In the genomic region with DNA sequence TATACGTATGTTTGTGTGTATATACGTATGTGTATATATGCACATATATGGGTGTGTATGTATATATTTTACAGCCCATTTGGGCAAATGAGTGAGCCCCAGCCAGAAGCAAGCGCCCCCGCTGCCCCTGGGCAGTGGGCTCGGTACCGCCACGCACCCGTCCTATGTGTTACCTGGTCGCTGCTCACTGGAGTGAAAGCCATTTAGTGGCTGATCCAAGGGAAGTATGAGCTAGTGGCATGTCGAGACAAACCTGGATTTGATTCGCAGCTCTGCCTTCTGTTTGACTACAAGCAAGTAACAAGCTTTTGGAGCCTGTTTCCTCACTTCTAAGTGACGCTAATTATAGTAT, we compare ENCODE assay signal across 8 cellular contexts. TPM values are rescaled to one million over a fixed set of nuclear protein-coding genes. Genes with fewer than 3 reads are reported as not detected.
A peak's percentile ranks its signal among the peaks of the same experiment; 100 is the strongest.
DNase-seq lines count a peak whose midpoint lies in the region; ATAC-seq and TF ChIP-seq lines count a peak whose summit lies in the region.

No MANE protein-coding gene starts in this region.

- no peaks in the 10 kb centered on the region; the same call in 1 of the 2 replicates for H3K4me1 ChIP-seq in GM23338 (ENCODE audit: insufficient read depth)

- H3K79me2 ChIP-seq in GM23338 (replicated peaks; ENCODE audit: insufficient read depth) = no peaks in the 10 kb centered on the region

- H4K20me1 ChIP-seq in GM23338 (replicated peaks; ENCODE audit: insufficient read depth) = no peaks in the 10 kb centered on the region; the same call in 1 of the 2 replicates

- H3K4me3 ChIP-seq in GM23338 (peak overlapping the region; percentile 62), WI38 (ENCODE audit: low read depth, low read length) (peak overlapping the region; percentile 70), foreskin fibroblast (ENCODE audit: low read depth in 1 of 2, low read length in 2 of 2) (peak overlapping the region; percentile 51 to 62), skeletal muscle cell (ENCODE audit: low read depth, low read length) (peak overlapping the region; percentile 54)

- ATAC-seq in GM23338 (peak; percentile 32), HG03457 (IDR thresholded peaks at IDR 0.05; ENCODE audit: unreplicated experiment) (no peak)

- peaks cover 10% of the 10 kb centered on the region for H3F3A ChIP-seq in GM23338 (replicated peaks; ENCODE audit: low read depth)

- H3K27me3 Mint-ChIP-seq in GM23338 (ENCODE audit: insufficient read depth, low read depth, poor library complexity) = peaks cover 43% of the 10 kb centered on the region

- TF ChIP-seq CTCF in GM23338 (conservative IDR thresholded peaks at IDR 0.05; ENCODE audit: low read depth in 2 of 2) (no peak), WI38 (IDR thresholded peaks at IDR 0.05; ENCODE audit: low read depth, low read length) (no peak), foreskin fibroblast (IDR thresholded peaks at IDR 0.05; ENCODE audit: low read depth, low read length) (no peak)

- peak overlapping the region; percentile 97 for H2AFZ ChIP-seq in GM23338

- peak overlapping the region; percentile 74 for H3K4me3 Mint-ChIP-seq in GM23338

- peak overlapping the region; percentile 90 for H3K4me2 ChIP-seq in GM23338

- no peaks in the 10 kb centered on the region for H3K36me3 ChIP-seq in GM23338 (ENCODE audit: insufficient read depth)

- peaks cover 65% of the 10 kb centered on the region for H3K27me3 ChIP-seq in GM23338 (ENCODE audit: insufficient read depth)

- peak; percentile 41 for DNase-seq in GM23338 (ENCODE audit: low spot score)
- no peak for DNase-seq in foreskin fibroblast
- DNase-seq in skeletal muscle cell (ENCODE audit: low read depth) = no peak
- no peak for DNase-seq in NCI-H128 (lab: John Stamatoyannopoulos, UW; ENCODE audit: unreplicated experiment)
- no peak for DNase-seq in NCI-H69 (lab: John Stamatoyannopoulos, UW)
- DNase-seq in COLO829 (ENCODE audit: low spot score) = no peak

- H3K9me2 ChIP-seq in GM23338 (ENCODE audit: insufficient read depth) = no peaks in the 10 kb centered on the region; the same call in 1 of the 2 replicates

- H3K4me1 Mint-ChIP-seq in GM23338 = peaks cover 11% of the 10 kb centered on the region; the same call in 2 of the 3 replicates

- H3K36me3 Mint-ChIP-seq in GM23338 (ENCODE audit: low read depth) = peaks cover 23% of the 10 kb centered on the region

- no peak overlapping the region for H3K27ac Mint-ChIP-seq in GM23338

- H3K27ac ChIP-seq in GM23338 (ENCODE audit: low read depth) = no peak overlapping the region

- peaks cover 25% of the 10 kb centered on the region for H3K9me3 Mint-ChIP-seq in GM23338

TF ChIP-seq in GM23338, 12 proteins besides CTCF, POLR2A, EP300 and RAD21:
- peak; percentile 20 for TF ChIP-seq EZH2 (IDR thresholded peaks at IDR 0.05; ENCODE audit: low read depth, unreplicated experiment)
- TF ChIP-seq EZH2phosphoT487 (IDR thresholded peaks at IDR 0.05; ENCODE audit: unreplicated experiment) = no peak
- TF ChIP-seq, protein P1, sequence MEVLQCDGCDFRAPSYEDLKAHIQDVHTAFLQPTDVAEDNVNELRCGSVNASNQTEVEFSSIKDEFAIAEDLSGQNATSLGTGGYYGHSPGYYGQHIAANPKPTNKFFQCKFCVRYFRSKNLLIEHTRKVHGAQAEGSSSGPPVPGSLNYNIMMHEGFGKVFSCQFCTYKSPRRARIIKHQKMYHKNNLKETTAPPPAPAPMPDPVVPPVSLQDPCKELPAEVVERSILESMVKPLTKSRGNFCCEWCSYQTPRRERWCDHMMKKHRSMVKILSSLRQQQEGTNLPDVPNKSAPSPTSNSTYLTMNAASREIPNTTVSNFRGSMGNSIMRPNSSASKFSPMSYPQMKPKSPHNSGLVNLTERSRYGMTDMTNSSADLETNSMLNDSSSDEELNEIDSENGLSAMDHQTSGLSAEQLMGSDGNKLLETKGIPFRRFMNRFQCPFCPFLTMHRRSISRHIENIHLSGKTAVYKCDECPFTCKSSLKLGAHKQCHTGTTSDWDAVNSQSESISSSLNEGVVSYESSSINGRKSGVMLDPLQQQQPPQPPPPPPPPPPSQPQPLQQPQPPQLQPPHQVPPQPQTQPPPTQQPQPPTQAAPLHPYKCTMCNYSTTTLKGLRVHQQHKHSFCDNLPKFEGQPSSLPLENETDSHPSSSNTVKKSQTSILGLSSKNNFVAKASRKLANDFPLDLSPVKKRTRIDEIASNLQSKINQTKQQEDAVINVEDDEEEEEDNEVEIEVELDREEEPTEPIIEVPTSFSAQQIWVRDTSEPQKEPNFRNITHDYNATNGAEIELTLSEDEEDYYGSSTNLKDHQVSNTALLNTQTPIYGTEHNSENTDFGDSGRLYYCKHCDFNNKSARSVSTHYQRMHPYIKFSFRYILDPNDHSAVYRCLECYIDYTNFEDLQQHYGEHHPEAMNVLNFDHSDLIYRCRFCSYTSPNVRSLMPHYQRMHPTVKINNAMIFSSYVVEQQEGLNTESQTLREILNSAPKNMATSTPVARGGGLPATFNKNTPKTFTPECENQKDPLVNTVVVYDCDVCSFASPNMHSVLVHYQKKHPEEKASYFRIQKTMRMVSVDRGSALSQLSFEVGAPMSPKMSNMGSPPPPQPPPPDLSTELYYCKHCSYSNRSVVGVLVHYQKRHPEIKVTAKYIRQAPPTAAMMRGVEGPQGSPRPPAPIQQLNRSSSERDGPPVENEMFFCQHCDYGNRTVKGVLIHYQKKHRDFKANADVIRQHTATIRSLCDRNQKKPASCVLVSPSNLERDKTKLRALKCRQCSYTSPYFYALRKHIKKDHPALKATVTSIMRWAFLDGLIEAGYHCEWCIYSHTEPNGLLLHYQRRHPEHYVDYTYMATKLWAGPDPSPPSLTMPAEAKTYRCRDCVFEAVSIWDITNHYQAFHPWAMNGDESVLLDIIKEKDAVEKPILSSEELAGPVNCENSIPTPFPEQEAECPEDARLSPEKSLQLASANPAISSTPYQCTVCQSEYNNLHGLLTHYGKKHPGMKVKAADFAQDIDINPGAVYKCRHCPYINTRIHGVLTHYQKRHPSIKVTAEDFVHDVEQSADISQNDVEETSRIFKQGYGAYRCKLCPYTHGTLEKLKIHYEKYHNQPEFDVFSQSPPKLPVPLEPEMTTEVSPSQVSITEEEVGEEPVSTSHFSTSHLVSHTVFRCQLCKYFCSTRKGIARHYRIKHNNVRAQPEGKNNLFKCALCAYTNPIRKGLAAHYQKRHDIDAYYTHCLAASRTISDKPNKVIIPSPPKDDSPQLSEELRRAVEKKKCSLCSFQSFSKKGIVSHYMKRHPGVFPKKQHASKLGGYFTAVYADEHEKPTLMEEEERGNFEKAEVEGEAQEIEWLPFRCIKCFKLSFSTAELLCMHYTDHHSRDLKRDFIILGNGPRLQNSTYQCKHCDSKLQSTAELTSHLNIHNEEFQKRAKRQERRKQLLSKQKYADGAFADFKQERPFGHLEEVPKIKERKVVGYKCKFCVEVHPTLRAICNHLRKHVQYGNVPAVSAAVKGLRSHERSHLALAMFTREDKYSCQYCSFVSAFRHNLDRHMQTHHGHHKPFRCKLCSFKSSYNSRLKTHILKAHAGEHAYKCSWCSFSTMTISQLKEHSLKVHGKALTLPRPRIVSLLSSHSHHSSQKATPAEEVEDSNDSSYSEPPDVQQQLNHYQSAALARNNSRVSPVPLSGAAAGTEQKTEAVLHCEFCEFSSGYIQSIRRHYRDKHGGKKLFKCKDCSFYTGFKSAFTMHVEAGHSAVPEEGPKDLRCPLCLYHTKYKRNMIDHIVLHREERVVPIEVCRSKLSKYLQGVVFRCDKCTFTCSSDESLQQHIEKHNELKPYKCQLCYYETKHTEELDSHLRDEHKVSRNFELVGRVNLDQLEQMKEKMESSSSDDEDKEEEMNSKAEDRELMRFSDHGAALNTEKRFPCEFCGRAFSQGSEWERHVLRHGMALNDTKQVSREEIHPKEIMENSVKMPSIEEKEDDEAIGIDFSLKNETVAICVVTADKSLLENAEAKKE (CRISPR knock-in tag; IDR thresholded peaks at IDR 0.05) = no peak
- no peak for TF ChIP-seq STAT1 (IDR thresholded peaks at IDR 0.05; ENCODE audit: unreplicated experiment)
TF ChIP-seq in GM23338: peak in this region for 1.

RNA-seq across cellular contexts. Expression of a gene that starts 35.8 kb away (rescaled TPM):
- total RNA-seq in GM23338 (2014; rRNA removed; shearing (Covaris generic)) = 15.8 and 19.5 TPM in 2 replicates
- 7.9 and 8.0 TPM in 2 replicates for polyA plus RNA-seq in GM23338 (2016; fragmentation: Nextera tagmentation; extraction: Ambion mirVana)
